Comparison of ENCODE assay signal across 8 cellular contexts in the genomic region with DNA sequence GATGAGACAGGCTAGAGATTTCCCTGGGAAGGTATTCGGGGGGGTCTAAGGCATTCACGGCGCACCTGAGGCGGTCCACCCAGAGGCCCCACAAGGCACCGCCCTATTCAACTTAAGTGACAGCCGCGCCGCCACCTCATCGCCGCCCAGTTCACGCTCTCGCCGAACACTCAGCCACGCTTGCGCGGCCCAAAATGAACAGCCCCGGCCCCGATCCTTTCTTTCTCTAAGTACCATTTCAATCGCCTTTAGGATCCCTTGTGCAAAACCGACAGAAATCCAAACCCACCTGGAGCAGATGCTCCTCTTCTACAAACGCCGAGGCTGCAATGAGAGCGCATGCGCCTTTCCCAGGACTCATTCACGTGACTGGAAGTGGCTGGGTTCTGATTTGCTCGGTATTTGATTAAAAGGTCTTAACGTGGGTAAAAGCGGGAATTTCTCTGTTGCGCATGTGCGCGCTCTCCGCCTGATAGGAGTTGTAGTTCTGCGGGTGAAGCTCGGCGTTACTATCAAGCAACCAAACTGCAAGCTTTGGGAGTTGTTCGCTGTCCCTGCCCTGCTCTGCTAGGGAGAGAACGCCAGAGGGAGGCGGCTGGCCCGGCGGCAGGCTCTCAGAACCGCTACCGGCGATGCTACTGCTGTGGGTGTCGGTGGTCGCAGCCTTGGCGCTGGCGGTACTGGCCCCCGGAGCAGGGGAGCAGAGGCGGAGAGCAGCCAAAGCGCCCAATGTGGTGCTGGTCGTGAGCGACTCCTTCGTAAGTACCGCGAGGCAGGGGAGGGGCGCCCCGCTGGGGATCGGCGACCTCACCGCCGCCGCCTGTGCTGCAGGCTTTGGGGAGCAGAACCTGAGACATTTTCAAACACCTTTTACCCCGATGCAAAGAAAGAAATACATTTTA. TPM values are rescaled to one million over a fixed set of nuclear protein-coding genes. Genes with fewer than 3 reads are reported as not detected.
A peak's percentile ranks its signal among the peaks of the same experiment; 100 is the strongest.
DNase-seq lines count a peak whose midpoint lies in the region; ATAC-seq and TF ChIP-seq lines count a peak whose summit lies in the region.

A gene with protein sequence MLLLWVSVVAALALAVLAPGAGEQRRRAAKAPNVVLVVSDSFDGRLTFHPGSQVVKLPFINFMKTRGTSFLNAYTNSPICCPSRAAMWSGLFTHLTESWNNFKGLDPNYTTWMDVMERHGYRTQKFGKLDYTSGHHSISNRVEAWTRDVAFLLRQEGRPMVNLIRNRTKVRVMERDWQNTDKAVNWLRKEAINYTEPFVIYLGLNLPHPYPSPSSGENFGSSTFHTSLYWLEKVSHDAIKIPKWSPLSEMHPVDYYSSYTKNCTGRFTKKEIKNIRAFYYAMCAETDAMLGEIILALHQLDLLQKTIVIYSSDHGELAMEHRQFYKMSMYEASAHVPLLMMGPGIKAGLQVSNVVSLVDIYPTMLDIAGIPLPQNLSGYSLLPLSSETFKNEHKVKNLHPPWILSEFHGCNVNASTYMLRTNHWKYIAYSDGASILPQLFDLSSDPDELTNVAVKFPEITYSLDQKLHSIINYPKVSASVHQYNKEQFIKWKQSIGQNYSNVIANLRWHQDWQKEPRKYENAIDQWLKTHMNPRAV (plus strand): TSS at position 455 of the 902 bp plus-strand sequence. CDS start 178 bp downstream, at position 633.
TSS of gene SKIC3 (minus strand) at position 331 of the 902 bp plus-strand sequence. CDS start 7,827 bp downstream, outside the sequence.

- intact Hi-C loops in psoas muscle (cut with DNase I): loop anchor here in 1 of 2 donors (5.0 kb wide), 1 partner anchor 302 kb away; no protein-coding TSS in a partner anchor
- intact Hi-C loops in uterus (cut with DNase I; ENCODE audit: low total_unique reads): no loop called here

- in situ Hi-C loops in GM13977 (cut with MboI; ENCODE audit: low pct_unique_long_range_greater_than_20kb, low sequenced_read_pairs, unreplicated experiment): no loop called here

- peak; percentile 78 to 81 for TF ChIP-seq POLR2A in uterus (IDR thresholded peaks at IDR 0.05)

- 0% methylated on average over 61 to 63 of the region's 63 CpGs for WGBS in psoas muscle, 3 donors

- H3K27me3 ChIP-seq in right atrium auricular region: no peaks in the 10 kb centered on the region
- no peaks in the 10 kb centered on the region for H3K27me3 ChIP-seq in psoas muscle (ENCODE audit: insufficient read depth in 3 of 3, low read length in 2 of 3)
- no peaks in the 10 kb centered on the region for H3K27me3 ChIP-seq in uterus

- H3K4me3 Mint-ChIP-seq in T-helper 1 cell treated with Interleukin-12 subunit alpha and Interleukin-12 subunit beta and Interleukin-4 antibody, amounts not matched to agents 30 μg/mL and 1 μg/mL, for 36 hours: peak within 1 kb of the TSS; percentile 98

- H3K27ac ChIP-seq in angular gyrus (ENCODE audit: low read depth, low read length): peak within 1 kb of the TSS; percentile 67
- H3K27ac ChIP-seq in right atrium auricular region: peak within 1 kb of the TSS; percentile 90 to 95
- H3K27ac ChIP-seq in psoas muscle: peak within 1 kb of the TSS; percentile 79
- H3K27ac ChIP-seq in uterus: peak within 1 kb of the TSS; percentile 80 to 89

- H3K9me3 Mint-ChIP-seq in T-helper 1 cell treated with Interleukin-12 subunit alpha and Interleukin-12 subunit beta and Interleukin-4 antibody, amounts not matched to agents 30 μg/mL and 1 μg/mL, for 36 hours: no peaks in the 10 kb centered on the region

- ATAC-seq in HG02884 (IDR thresholded peaks at IDR 0.05; ENCODE audit: unreplicated experiment) (peak; percentile 88), psoas muscle (peak; percentile 96 to 98 (median 96))

- peak within 1 kb of the TSS; percentile 78 to 91 for H3K4me3 ChIP-seq in right atrium auricular region
- H3K4me3 ChIP-seq in psoas muscle: peak within 1 kb of the TSS; percentile 75
- peak within 1 kb of the TSS; percentile 54 to 75 for H3K4me3 ChIP-seq in uterus

- H3K4me1 Mint-ChIP-seq in T-helper 1 cell treated with Interleukin-12 subunit alpha and Interleukin-12 subunit beta and Interleukin-4 antibody, amounts not matched to agents 30 μg/mL and 1 μg/mL, for 36 hours (ENCODE audit: low read depth): peaks cover 36% of the 10 kb centered on the region

- no peaks in the 10 kb centered on the region for H3K36me3 ChIP-seq in right atrium auricular region
- peaks cover 4 to 17% of the 10 kb centered on the region in 2 donors for H3K36me3 ChIP-seq in psoas muscle (ENCODE audit: insufficient read depth in 1 of 2, low read depth in 1 of 2)
- no peaks in the 10 kb centered on the region for H3K36me3 ChIP-seq in uterus

- H3K27me3 Mint-ChIP-seq in T-helper 1 cell treated with Interleukin-12 subunit alpha and Interleukin-12 subunit beta and Interleukin-4 antibody, amounts not matched to agents 30 μg/mL and 1 μg/mL, for 36 hours (ENCODE audit: low read depth): no peaks in the 10 kb centered on the region

- DNase-seq in GM13977 (ENCODE audit: low spot score): peak; percentile 88
- DNase-seq in NCI-H146 treated with DMSO at 0.1 percent for 48 hours (lab: John Stamatoyannopoulos, UW; ENCODE audit: unreplicated experiment): peak; percentile 93
- peak; percentile 99 for DNase-seq in right atrium auricular region (ENCODE audit: low spot score)
- peak; percentile 95 to 97 for DNase-seq in psoas muscle
- DNase-seq in uterus: peak; percentile 94 to 96

- peaks cover 0 to 33% of the 10 kb centered on the region in 2 donors for H3K4me1 ChIP-seq in right atrium auricular region
- peaks cover 14% of the 10 kb centered on the region for H3K4me1 ChIP-seq in psoas muscle
- peaks cover 0 to 5% of the 10 kb centered on the region in 2 donors for H3K4me1 ChIP-seq in uterus

- peak within 1 kb of the TSS; percentile 95 for H3K27ac Mint-ChIP-seq in T-helper 1 cell treated with Interleukin-12 subunit alpha and Interleukin-12 subunit beta and Interleukin-4 antibody, amounts not matched to agents 30 μg/mL and 1 μg/mL, for 36 hours

- peaks cover 13% of the 10 kb centered on the region for H3K36me3 Mint-ChIP-seq in T-helper 1 cell treated with Interleukin-12 subunit alpha and Interleukin-12 subunit beta and Interleukin-4 antibody, amounts not matched to agents 30 μg/mL and 1 μg/mL, for 36 hours (ENCODE audit: low read depth)

- H3K9me3 ChIP-seq in right atrium auricular region (no peaks in the 10 kb centered on the region), psoas muscle (no peaks in the 10 kb centered on the region), uterus (no peaks in the 10 kb centered on the region)

- TF ChIP-seq CTCF in GM13977 (IDR thresholded peaks at IDR 0.05; ENCODE audit: extremely low read depth, insufficient read depth, missing control alignments) (peak; percentile 27), right atrium auricular region (IDR thresholded peaks at IDR 0.05) (peak in 1 of 2 donors; percentile 52), psoas muscle (IDR thresholded peaks at IDR 0.05) (peak; percentile 35), uterus (IDR thresholded peaks at IDR 0.05) (peak in 3 of 4 experiments; percentile 28 to 47 (median 43))

RNA-seq across cellular contexts. Expression of the first gene that starts in this region (rescaled TPM):
- total RNA-seq in right atrium auricular region (1 to 10 TPM; 3.7 to 6.0 TPM), psoas muscle (1 to 10 TPM; 1.6 to 2.4 (median 1.9) TPM), uterus (10 to 100 TPM in 2 of 4 donors, 1 to 10 TPM in 2; 4.1 to 28.2 (median 12.9) TPM)
- 1 to 10 TPM; 1.8 to 8.5 (median 4.3) TPM for polyA plus RNA-seq in psoas muscle

RNA-seq across cellular contexts. Expression of gene SKIC3, which starts in this region (rescaled TPM):
- total RNA-seq in right atrium auricular region (10 to 100 TPM; 32.1 to 39.3 TPM), psoas muscle (10 to 100 TPM; 44.4 to 71.2 (median 50.9) TPM), uterus (100 to 1,000 TPM in 1 of 4 donors, 10 to 100 TPM in 3; 40.3 to 219 (median 90.6) TPM)
- polyA plus RNA-seq in psoas muscle: 10 to 100 TPM; 13.1 to 26.5 (median 13.3) TPM

Comparison
In these comparisons a context has a peak if more than half of its experiments do, and no peak if none do; other contexts are left out.
1. Peak in every context shown above with its lines: DNase-seq, ATAC-seq, H3K4me3 ChIP-seq and H3K27ac ChIP-seq.